8 cellular contexts compared by ENCODE assay signal in genomic region chr14:34139160-34140121, GRCh38.
A peak's percentile ranks its signal among the peaks of the same experiment; 100 is the strongest.
DNase-seq lines count a peak whose midpoint lies in the region; ATAC-seq and TF ChIP-seq lines count a peak whose summit lies in the region.
"Not testable (repeated sequence)": the region's sequence is repeated elsewhere in the genome, so short reads cannot be mapped to it uniquely, and the experiment has no call there.

No MANE protein-coding gene starts in this region.

- CTCF ChIA-PET in HEK293T (lab: Yijun Ruan, JAX), result interaction anchor here (0.6 to 0.9 kb wide), 2 partner anchors 35 to 89 kb away, joined by 3 to 4 read pairs; no protein-coding TSS in a partner anchor

- POLR2A ChIA-PET in HEK293T (lab: Yijun Ruan, JAX), result interaction anchor here (1.1 kb wide), 1 partner anchor 9 kb away, joined by 4 read pairs; no protein-coding TSS in a partner anchor

- not testable (repeated sequence) for TF ChIP-seq POLR2A in body of pancreas (IDR thresholded peaks at IDR 0.05)

- peak overlapping the region; percentile 73 for H3K27ac ChIP-seq in C4-2B
- H3K27ac ChIP-seq in body of pancreas; left lung; rectal smooth muscle tissue (ENCODE audit: low read depth, low read length): not testable (repeated sequence)

- not testable (repeated sequence) for H3K4me1 ChIP-seq in body of pancreas; rectal smooth muscle tissue (ENCODE audit: control insufficient read depth, insufficient read depth, low read length)
- peaks cover 3 to 13% of the 10 kb centered on the region in 2 donors for H3K4me1 ChIP-seq in left lung

- DNase-seq in HEK293T (ENCODE audit: extremely low spot score), result peak; percentile 18
- DNase-seq in NCI-H2171 (lab: John Stamatoyannopoulos, UW), result peak; percentile 55
- peak; percentile 61 for DNase-seq in RPMI8226
- peak; percentile 75 to 87 (median 84) for DNase-seq in body of pancreas
- DNase-seq in fibroblast of the conjunctiva (ENCODE audit: low read depth), result peak; percentile 60
- DNase-seq in left lung, result peak; percentile 73 to 79

- not testable (repeated sequence) for H3K4me3 ChIP-seq in body of pancreas, left lung
- peak overlapping the region; percentile 13 for H3K4me3 ChIP-seq in rectal smooth muscle tissue (ENCODE audit: low read length)

- not testable (repeated sequence) for TF ChIP-seq CTCF in C4-2B (conservative IDR thresholded peaks at IDR 0.05); body of pancreas (IDR thresholded peaks at IDR 0.05); left lung (IDR thresholded peaks at IDR 0.05)

- not testable (repeated sequence) for H3K36me3 ChIP-seq in body of pancreas (replicated peaks in 1 of 2; ENCODE audit: insufficient read depth in 1 of 2, low read depth in 2 of 2); left lung; rectal smooth muscle tissue (ENCODE audit: control insufficient read depth, insufficient read depth, low read length)

- not testable (repeated sequence) for H3K9me3 ChIP-seq in body of pancreas
- H3K9me3 ChIP-seq in left lung, result peaks cover 0 to 22% of the 10 kb centered on the region in 2 donors

- intact Hi-C loops in body of pancreas (cut with DNase I); left lung (cut with DNase I): not testable (repeated sequence)

- not testable (repeated sequence) for H3K27me3 ChIP-seq in body of pancreas; rectal smooth muscle tissue (ENCODE audit: control insufficient read depth, insufficient read depth, low read length)
- peaks cover under 1 to 34% of the 10 kb centered on the region in 2 donors for H3K27me3 ChIP-seq in left lung

- 16 to 46% methylated on average over 5 to 12 of the region's 13 CpGs for WGBS in body of pancreas, 2 donors

- peak; percentile 81 for ATAC-seq in body of pancreas
- ATAC-seq in left lung, result peak; percentile 73

- H3K9ac ChIP-seq in rectal smooth muscle tissue (ENCODE audit: low read length), result not testable (repeated sequence)

Comparison
In these comparisons a context has a peak if more than half of its experiments do, and no peak if none do; other contexts are left out.
1. DNase-seq: peak in every context shown above with its lines; median percentile 84 in body of pancreas; 76 in left lung; 61 in RPMI8226; 60 in fibroblast of the conjunctiva; 55 in NCI-H2171; 18 in HEK293T.